7 cellular contexts compared by ENCODE assay signal in the genomic region with DNA sequence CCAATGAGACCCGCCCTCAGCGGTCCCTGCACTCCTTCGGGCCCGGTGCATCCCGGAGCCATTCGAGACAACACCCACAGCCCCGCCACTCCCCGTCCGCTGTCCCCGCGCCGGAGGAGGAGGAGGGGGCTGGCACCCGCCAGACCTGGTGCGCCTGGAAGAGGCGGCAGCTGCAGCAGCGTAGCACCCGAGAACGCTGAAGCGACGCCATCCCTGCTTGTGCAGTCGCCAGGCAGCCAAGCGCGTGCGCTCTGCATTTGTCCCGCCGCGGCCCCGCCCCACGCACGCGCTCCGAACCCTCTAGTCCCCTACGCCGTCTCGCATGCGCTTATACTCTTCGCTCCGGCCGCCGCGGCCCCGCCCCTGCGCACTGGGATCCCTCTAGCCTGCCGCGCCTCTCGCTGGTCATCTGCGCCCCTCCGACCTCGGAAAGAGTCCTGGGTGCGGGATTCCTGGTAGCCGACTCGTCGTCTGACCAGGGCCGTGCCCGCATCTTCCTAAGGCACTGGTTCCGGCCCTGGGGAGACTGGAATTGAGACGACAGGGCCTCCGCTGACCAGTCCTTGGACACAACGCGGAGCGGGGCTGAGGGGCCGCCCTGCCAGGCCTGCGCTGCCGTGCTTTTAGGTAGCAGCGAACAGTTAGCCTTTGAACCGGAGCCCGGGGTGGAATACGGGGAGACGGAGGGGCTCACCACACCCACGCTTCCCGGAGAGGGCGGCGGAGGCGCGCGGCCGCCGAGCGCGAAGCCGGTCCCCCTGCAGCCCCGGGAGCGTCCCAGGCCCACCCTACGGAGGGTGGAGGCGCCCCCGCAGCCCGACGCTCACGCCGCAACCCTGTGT.
DNase-seq lines count a peak whose midpoint lies in the region; ATAC-seq and TF ChIP-seq lines count a peak whose summit lies in the region.

A gene with protein sequence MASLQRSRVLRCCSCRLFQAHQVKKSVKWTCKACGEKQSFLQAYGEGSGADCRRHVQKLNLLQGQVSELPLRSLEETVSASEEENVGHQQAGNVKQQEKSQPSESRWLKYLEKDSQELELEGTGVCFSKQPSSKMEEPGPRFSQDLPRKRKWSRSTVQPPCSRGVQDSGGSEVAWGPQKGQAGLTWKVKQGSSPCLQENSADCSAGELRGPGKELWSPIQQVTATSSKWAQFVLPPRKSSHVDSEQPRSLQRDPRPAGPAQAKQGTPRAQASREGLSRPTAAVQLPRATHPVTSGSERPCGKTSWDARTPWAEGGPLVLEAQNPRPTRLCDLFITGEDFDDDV (minus strand): TSS at position 232 of the 842 bp plus-strand sequence. CDS start 21 bp downstream, at position 211.

- peak; percentile 65 for TF ChIP-seq POLR2A in GM18505 (IDR thresholded peaks at IDR 0.05; ENCODE audit: borderline replicate concordance, extremely low read depth, insufficient read depth, insufficient read length)

- ATAC-seq in GM18505 (IDR thresholded peaks at IDR 0.05; ENCODE audit: unreplicated experiment) (peak; percentile 95), HG02943 (IDR thresholded peaks at IDR 0.05; ENCODE audit: low read depth, unreplicated experiment) (peak; percentile 96)

- in situ Hi-C loops in astrocyte of the spinal cord (cut with HindIII; ENCODE audit: low sequenced_read_pairs): no loop called here

- peak; percentile 10 for TF ChIP-seq CTCF in astrocyte of the spinal cord (IDR thresholded peaks at IDR 0.05; ENCODE audit: low read depth, low read length)
- TF ChIP-seq CTCF in retinal pigment epithelial cell (conservative IDR thresholded peaks at IDR 0.05; ENCODE audit: low read depth, low read length): no peak

- peak within 1 kb of the TSS; percentile 92 for H3K4me3 ChIP-seq in astrocyte of the spinal cord (ENCODE audit: low read depth, low read length)
- peak within 1 kb of the TSS; percentile 93 for H3K4me3 ChIP-seq in retinal pigment epithelial cell (ENCODE audit: low read length)

- peak; percentile 91 for DNase-seq in NCI-H2029 (lab: John Stamatoyannopoulos, UW)
- DNase-seq in T1000 (lab: John Stamatoyannopoulos, UW): peak; percentile 86
- DNase-seq in astrocyte of the spinal cord (ENCODE audit: low read depth, low spot score): peak; percentile 96
- peak; percentile 95 to 98 for DNase-seq in hippocampal formation (lab: John Stamatoyannopoulos, UW)
- peak; percentile 73 for DNase-seq in retinal pigment epithelial cell (ENCODE audit: low read depth)

Comparison
In these comparisons a context has a peak if more than half of its experiments do, and no peak if none do; other contexts are left out.
1. Peak in every context shown above with its lines: DNase-seq, ATAC-seq and H3K4me3 ChIP-seq.